ENCODE assay signal across 14 cellular contexts in the genomic region with DNA sequence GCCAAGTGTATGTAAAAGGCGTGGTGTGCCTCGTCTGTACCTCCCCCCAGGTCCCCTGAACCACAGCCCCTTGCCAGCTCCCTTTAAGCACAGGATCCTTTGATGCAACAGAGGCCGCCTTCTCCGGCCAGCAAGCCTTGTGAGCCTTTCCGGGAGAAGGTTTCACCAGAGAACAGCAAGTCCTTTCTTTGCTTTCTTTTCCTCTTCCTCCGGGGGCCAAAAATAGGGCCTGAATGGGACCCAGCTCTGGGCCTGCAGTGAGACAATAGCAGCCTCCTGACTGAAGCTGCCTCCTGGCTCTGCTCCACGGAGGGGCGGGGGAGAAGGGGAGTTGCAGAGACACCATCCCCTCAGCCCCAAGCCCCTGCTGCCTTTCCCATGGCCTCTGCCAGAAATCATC. TPM values are rescaled to one million over a fixed set of nuclear protein-coding genes. Genes with fewer than 3 reads are reported as not detected.
DNase-seq lines count a peak whose midpoint lies in the region; ATAC-seq and TF ChIP-seq lines count a peak whose summit lies in the region.
"Had no signal": no experiment of that assay in that cellular context is flagged by ENCODE, and none has a peak within 500 bp of the region (broad histone marks: within the 10 kb centered on the region; RNA-seq: fewer than 3 reads in every experiment).

No MANE protein-coding gene starts in this region.

- POLR2A ChIA-PET in CD8-positive, alpha-beta T cell (lab: Charles Lee), result no interaction called here

- peaks cover 10% of the 10 kb centered on the region for H3K4me1 Mint-ChIP-seq in type B pancreatic cell (ENCODE audit: unreplicated experiment)
- H3K4me1 Mint-ChIP-seq in CD8-positive, alpha-beta T cell (ENCODE audit: low read depth), result peaks cover 5% of the 10 kb centered on the region
- H3K4me1 Mint-ChIP-seq: activated CD4-positive, alpha-beta T cell treated with anti-CD3 and anti-CD28 coated beads, Interleukin-2, amount 10 ng/mL, durations not matched to agents 24 days and 14 days had no signal

- peak; percentile 54 to 85 for ATAC-seq in right cardiac atrium
- ATAC-seq in CD8-positive, alpha-beta T cell, result no peak
- ATAC-seq: natural killer cell treated with Interleukin-12 subunit alpha and Interleukin-12 subunit beta and Interleukin-15 and Interleukin-18, amount 100 ng/mL, for 72 hours; stimulated activated naive CD8-positive, alpha-beta T cell treated with anti-CD3 and anti-CD28 coated beads, Interleukin-15, Interleukin-2, amounts not matched to agents 100 U/mL and 50 U/mL, for 24 hours had no signal

- no peaks in the 10 kb centered on the region for H3K27me3 Mint-ChIP-seq in type B pancreatic cell
- H3K27me3 Mint-ChIP-seq in CD8-positive, alpha-beta T cell (ENCODE audit: low read depth), result no peaks in the 10 kb centered on the region

- peaks cover 27% of the 10 kb centered on the region for H3K79me2 ChIP-seq in parathyroid adenoma

- CTCF ChIA-PET in CD8-positive, alpha-beta T cell (lab: Charles Lee), result interaction anchor here (1.0 to 12.0 kb wide), 6 partner anchors 11 to 60 kb away, joined by 3 to 101 read pairs (median 4); no protein-coding TSS in a partner anchor

- no peak for TF ChIP-seq CTCF in parathyroid adenoma (IDR thresholded peaks at IDR 0.05)
- TF ChIP-seq CTCF in type B pancreatic cell (conservative IDR thresholded peaks at IDR 0.05), result no peak
- no peak for TF ChIP-seq CTCF in CD8-positive, alpha-beta T cell (IDR thresholded peaks at IDR 0.05)

- no peaks in the 10 kb centered on the region for H3K9me3 ChIP-seq in BLaER1
- H3K9me3 ChIP-seq in right cardiac atrium (ENCODE audit: control insufficient read depth, low read length), result no peaks in the 10 kb centered on the region
- H3K9me3 ChIP-seq in parathyroid adenoma (ENCODE audit: control insufficient read depth, low read length), result no peaks in the 10 kb centered on the region
- no peaks in the 10 kb centered on the region for H3K9me3 ChIP-seq in CD8-positive, alpha-beta T cell (ENCODE audit: low read length)

- H3K27ac ChIP-seq in BLaER1, result peak overlapping the region; percentile 72
- H3K27ac ChIP-seq in caudate nucleus (ENCODE audit: low read depth, low read length), result peak overlapping the region; percentile 81
- H3K27ac ChIP-seq in right cardiac atrium (ENCODE audit: low read length), result peak overlapping the region; percentile 90
- peak overlapping the region; percentile 63 for H3K27ac ChIP-seq in parathyroid adenoma
- H3K27ac ChIP-seq in CD8-positive, alpha-beta T cell (ENCODE audit: low read depth, low read length), result no peak overlapping the region

- DNase-seq in caudate nucleus (lab: John Stamatoyannopoulos, UW), result peak in 55 of 61 donors; percentile 16 to 88 (median 67)
- peak; percentile 70 to 84 (median 82) for DNase-seq in right cardiac atrium
- DNase-seq in NOMO-1 treated with DMSO at 0.1 percent for 48 hours (lab: John Stamatoyannopoulos, UW; ENCODE audit: unreplicated experiment), result no peak
- DNase-seq in type B pancreatic cell (ENCODE audit: extremely low spot score, unreplicated experiment), result no peak
- DNase-seq in DMS 273 treated with DMSO at 0.1 percent for 48 hours (lab: John Stamatoyannopoulos, UW), result no peak
- no peak for DNase-seq in CD8-positive, alpha-beta T cell
- DNase-seq: activated CD4-positive, alpha-beta T cell treated with anti-CD3 and anti-CD28 coated beads, Interleukin-2, amount 10 ng/mL, durations not matched to agents 24 days and 14 days; activated naive CD4-positive, alpha-beta T cell; stimulated activated CD4-positive, alpha-beta T cell treated with anti-CD3 and anti-CD28 coated beads, Interleukin-2, amount 100 ng/mL, for 48 hours; stimulated activated naive CD8-positive, alpha-beta T cell treated with anti-CD3 and anti-CD28 coated beads, Interleukin-15, Interleukin-2, amounts not matched to agents 100 U/mL and 50 U/mL, for 24 hours; T-helper 1 cell had no signal

- no peak overlapping the region for H3K4me3 Mint-ChIP-seq in type B pancreatic cell
- no peak overlapping the region for H3K4me3 Mint-ChIP-seq in CD8-positive, alpha-beta T cell
- H3K4me3 Mint-ChIP-seq: activated CD4-positive, alpha-beta T cell treated with anti-CD3 and anti-CD28 coated beads, Interleukin-2, amount 10 ng/mL, durations not matched to agents 24 days and 14 days; natural killer cell treated with Interleukin-12 subunit alpha and Interleukin-12 subunit beta and Interleukin-15 and Interleukin-18, amount 100 ng/mL, for 72 hours had no signal

- 32% methylated on average over 8 of the region's 8 CpGs for WGBS in right cardiac atrium

- H2AFZ ChIP-seq in parathyroid adenoma, result no peak overlapping the region

- H3K27ac Mint-ChIP-seq in type B pancreatic cell, result no peak overlapping the region
- no peak overlapping the region for H3K27ac Mint-ChIP-seq in CD8-positive, alpha-beta T cell
- H3K27ac Mint-ChIP-seq: activated CD4-positive, alpha-beta T cell treated with anti-CD3 and anti-CD28 coated beads, Interleukin-2, amount 10 ng/mL, durations not matched to agents 24 days and 14 days had no signal

- no peaks in the 10 kb centered on the region for H3K36me3 Mint-ChIP-seq in type B pancreatic cell
- no peaks in the 10 kb centered on the region for H3K36me3 Mint-ChIP-seq in CD8-positive, alpha-beta T cell
- H3K36me3 Mint-ChIP-seq: natural killer cell treated with Interleukin-12 subunit alpha and Interleukin-12 subunit beta and Interleukin-15 and Interleukin-18, amount 100 ng/mL, for 72 hours had no signal

- no peaks in the 10 kb centered on the region for H3K27me3 ChIP-seq in BLaER1
- H3K27me3 ChIP-seq in right cardiac atrium (ENCODE audit: control insufficient read depth, insufficient read depth), result no peaks in the 10 kb centered on the region
- no peaks in the 10 kb centered on the region for H3K27me3 ChIP-seq in parathyroid adenoma (ENCODE audit: control insufficient read depth, insufficient read depth, low read length)
- H3K27me3 ChIP-seq in CD8-positive, alpha-beta T cell (ENCODE audit: insufficient read depth, low read length), result no peaks in the 10 kb centered on the region

- H3K9me3 Mint-ChIP-seq in type B pancreatic cell, result no peaks in the 10 kb centered on the region
- H3K9me3 Mint-ChIP-seq in CD8-positive, alpha-beta T cell, result no peaks in the 10 kb centered on the region
- H3K9me3 Mint-ChIP-seq: activated CD4-positive, alpha-beta T cell treated with anti-CD3 and anti-CD28 coated beads, Interleukin-2, amount 10 ng/mL, durations not matched to agents 24 days and 14 days; natural killer cell treated with Interleukin-12 subunit alpha and Interleukin-12 subunit beta and Interleukin-15 and Interleukin-18, amount 100 ng/mL, for 72 hours had no signal

- H3K4me1 ChIP-seq in BLaER1, result peaks cover 87% of the 10 kb centered on the region
- H3K4me1 ChIP-seq in right cardiac atrium (ENCODE audit: control insufficient read depth, insufficient read depth, low read length), result peaks cover 24% of the 10 kb centered on the region
- peaks cover 12% of the 10 kb centered on the region for H3K4me1 ChIP-seq in parathyroid adenoma
- H3K4me1 ChIP-seq in CD8-positive, alpha-beta T cell (ENCODE audit: insufficient read depth, low read length), result peaks cover 9% of the 10 kb centered on the region

- H3K9ac ChIP-seq in BLaER1 (peak overlapping the region; percentile 52), parathyroid adenoma (no peak overlapping the region)

- H3K4me2 ChIP-seq in BLaER1, result peak overlapping the region; percentile 88
- H3K4me2 ChIP-seq in parathyroid adenoma (ENCODE audit: low read length), result no peak overlapping the region

- H4K20me1 ChIP-seq in BLaER1, result no peaks in the 10 kb centered on the region

- no peak overlapping the region for H3K4me3 ChIP-seq in BLaER1
- H3K4me3 ChIP-seq in right cardiac atrium (ENCODE audit: low read length), result no peak overlapping the region
- no peak overlapping the region for H3K4me3 ChIP-seq in parathyroid adenoma (ENCODE audit: low read depth, low read length)
- no peak overlapping the region for H3K4me3 ChIP-seq in CD8-positive, alpha-beta T cell (ENCODE audit: low read depth, low read length)

- intact Hi-C loops in right cardiac atrium (cut with DNase I), result no loop called here
- intact Hi-C loops in CD8-positive, alpha-beta T cell (cut with DNase I, micrococcal nuclease), result no loop called here

- H3K36me3 ChIP-seq in BLaER1, result no peaks in the 10 kb centered on the region
- H3K36me3 ChIP-seq in parathyroid adenoma (ENCODE audit: control insufficient read depth, insufficient read depth, low read length), result no peaks in the 10 kb centered on the region
- H3K36me3 ChIP-seq in CD8-positive, alpha-beta T cell (ENCODE audit: insufficient read depth, low read length), result no peaks in the 10 kb centered on the region

RNA-seq across cellular contexts. Expression of a gene that starts 9.0 kb away (rescaled TPM):
- total RNA-seq in right cardiac atrium (10 to 100 TPM; 10.2 to 24.1 (median 17.4) TPM), type B pancreatic cell (ENCODE audit: low replicate concordance) (41.1 and 61.0 TPM in 2 replicates)
- 15.0 TPM for polyA plus RNA-seq in right cardiac atrium
- 1 to 10 TPM; 3.8 to 4.4 TPM for total RNA-seq in CD8-positive, alpha-beta T cell

RNA-seq across cellular contexts. Expression of a gene that starts 30.7 kb away (rescaled TPM):
- total RNA-seq in right cardiac atrium, result under 1 TPM; 0.11 to 0.66 (median 0.19) TPM
- polyA plus RNA-seq in right cardiac atrium, result 0.11 TPM
- not detected in 2 replicates for total RNA-seq in type B pancreatic cell (ENCODE audit: low replicate concordance)
- under 1 TPM in 1 of 2 experiments, not detected in 1; 0.14 TPM for total RNA-seq in CD8-positive, alpha-beta T cell
- total RNA-seq: activated CD4-positive, alpha-beta T cell treated with anti-CD3 and anti-CD28 coated beads, Interleukin-2, amount 10 ng/mL, durations not matched to agents 24 days and 14 days had no signal

RNA-seq across cellular contexts. Expression of a gene that starts 57.2 kb away (rescaled TPM):
- total RNA-seq in right cardiac atrium (not detected), type B pancreatic cell (ENCODE audit: low replicate concordance) (0.69 and 7.4 TPM in 2 replicates)
- polyA plus RNA-seq in right cardiac atrium, result not detected
- total RNA-seq in CD8-positive, alpha-beta T cell, result not detected
- total RNA-seq: activated CD4-positive, alpha-beta T cell treated with anti-CD3 and anti-CD28 coated beads, Interleukin-2, amount 10 ng/mL, durations not matched to agents 24 days and 14 days; natural killer cell treated with Interleukin-12 subunit alpha and Interleukin-12 subunit beta and Interleukin-15 and Interleukin-18, amount 100 ng/mL, for 72 hours had no signal

Comparison
In these comparisons a context has a peak if more than half of its experiments do, and no peak if none do; other contexts are left out.
1. DNase-seq: peak in caudate nucleus (55 of 61) and right cardiac atrium (3 of 3); none in NOMO-1 treated with DMSO at 0.1 percent for 48 hours (single experiment), type B pancreatic cell (single experiment), DMS 273 treated with DMSO at 0.1 percent for 48 hours (single experiment) and CD8-positive, alpha-beta T cell (0 of 7).